ENCODE assay signal across 15 cellular contexts in genomic region chr5:132661231-132662003, GRCh38. TPM values are rescaled to one million over a fixed set of nuclear protein-coding genes. Genes with fewer than 3 reads are reported as not detected.
DNase-seq lines count a peak whose midpoint lies in the region; ATAC-seq, FAIRE-seq and TF ChIP-seq lines count a peak whose summit lies in the region.
"Had no signal": no experiment of that assay in that cellular context is flagged by ENCODE, and none has a peak within 500 bp of the region (broad histone marks: within the 10 kb centered on the region; RNA-seq: fewer than 3 reads in every experiment).

No MANE protein-coding gene starts in this region.

- POLR2A ChIA-PET in HepG2 (lab: Yijun Ruan, JAX) = interaction anchor here (1.1 kb wide), 1 partner anchor 9 kb away, joined by 3 read pairs; no protein-coding TSS in a partner anchor

- ATAC-seq in HepG2 = peak; percentile 74
- ATAC-seq in right lobe of liver = no peak
- ATAC-seq in stimulated activated naive CD8-positive, alpha-beta T cell treated with anti-CD3 and anti-CD28 coated beads, Interleukin-15, amount 100 ng/mL, for 72 hours = no peak
- no peak for ATAC-seq in GM19023 (IDR thresholded peaks at IDR 0.05; ENCODE audit: unreplicated experiment)
- no peak for ATAC-seq in sciatic nerve
- no peak for ATAC-seq in omental fat pad (ENCODE audit: low FRiP score)

- intact Hi-C loops in HepG2 (cut with micrococcal nuclease; ENCODE audit: unreplicated experiment) = no loop called here
- intact Hi-C loops in right lobe of liver (cut with DNase I) = no loop called here
- intact Hi-C loops in sciatic nerve (cut with DNase I) = no loop called here

- 7% methylated on average over 7 of the region's 12 CpGs for WGBS in HepG2 (ENCODE audit: low lambda C conversion rate)
- 100% methylated on average over 2 of the region's 12 CpGs for WGBS in right lobe of liver (ENCODE audit: insufficient coverage, low coverage, low lambda C conversion rate, missing lambda C conversion rate)

- H3K4me3 ChIP-seq in HepG2 (replicated peaks in 1 of 3; ENCODE audit: insufficient read depth in 1 of 3, low read depth in 2 of 3, low read length in 3 of 3) (peak overlapping the region; percentile 15 to 69 (median 25); a peak in 4 of 6 replicates), right lobe of liver (no peak overlapping the region), LNCaP clone FGC (ENCODE audit: low read depth, low read length) (no peak overlapping the region)

- H3K36me3 ChIP-seq in HepG2 (replicated peaks in 1 of 2; ENCODE audit: control insufficient read depth in 1 of 2, insufficient read depth in 2 of 2, low read length in 2 of 2) (no peaks in the 10 kb centered on the region), right lobe of liver (no peaks in the 10 kb centered on the region)
- H3K36me3 ChIP-seq: BE2C had no signal

- no peak for FAIRE-seq in HepG2 (lab: Jason Lieb, UNC)
- FAIRE-seq: colon, frontal cortex, RCC 7860 had no signal

- TF ChIP-seq CTCF in HepG2 (CRISPR knock-in tag; IDR thresholded peaks at IDR 0.05) (peak; percentile 66), right lobe of liver (IDR thresholded peaks at IDR 0.05) (no peak), LNCaP clone FGC (IDR thresholded peaks at IDR 0.05; ENCODE audit: control insufficient read depth, extremely low read depth, insufficient read depth) (peak; percentile 16; the same call in 1 of the 2 replicates), omental fat pad (IDR thresholded peaks at IDR 0.05) (no peak)

- H4K20me1 ChIP-seq in HepG2 (ENCODE audit: insufficient read depth, low read length) = no peaks in the 10 kb centered on the region

- CTCF ChIA-PET in HepG2 (lab: Yijun Ruan, JAX; ENCODE audit: low intra/inter-chr PET ratio, low total read pairs) = no interaction called here

- peak overlapping the region; percentile 61; the same call in 1 of the 2 replicates for H3K9ac ChIP-seq in HepG2 (ENCODE audit: insufficient read depth, low read depth, low read length)

- peak overlapping the region; percentile 80 for H2AFZ ChIP-seq in HepG2 (ENCODE audit: low read length)

- no peak for TF ChIP-seq EP300 in HepG2 (IDR thresholded peaks at IDR 0.05; ENCODE audit: low read depth in 2 of 2, low read length in 2 of 2)
- no peak for TF ChIP-seq EP300 in HepG2 (CRISPR knock-in tag; IDR thresholded peaks at IDR 0.05; ENCODE audit: borderline replicate concordance)

- H3K4me1 Mint-ChIP-seq in stimulated activated naive CD8-positive, alpha-beta T cell treated with anti-CD3 and anti-CD28 coated beads, Interleukin-15, amount 100 ng/mL, for 72 hours = peaks cover 82% of the 10 kb centered on the region

- peaks cover 29% of the 10 kb centered on the region for H3K27me3 Mint-ChIP-seq in stimulated activated naive CD8-positive, alpha-beta T cell treated with anti-CD3 and anti-CD28 coated beads, Interleukin-15, amount 100 ng/mL, for 72 hours

- H3K27ac ChIP-seq in HepG2 (ENCODE audit: extremely low read length, insufficient read depth, low read length) = no peak overlapping the region
- H3K27ac ChIP-seq in right lobe of liver = no peak overlapping the region

- peaks cover 79% of the 10 kb centered on the region for H3K4me1 ChIP-seq in HepG2 (ENCODE audit: insufficient read depth, low read length)
- H3K4me1 ChIP-seq in right lobe of liver = peaks cover 0 to 2% (median 0%) of the 10 kb centered on the region in 4 donors

- no peaks in the 10 kb centered on the region for H3K79me2 ChIP-seq in HepG2 (ENCODE audit: insufficient read depth, low read length)

- in situ Hi-C loops in HepG2 (cut with HindIII; ENCODE audit: extremely low pct_ligation_motif_present, low pct_unique_long_range_greater_than_20kb) = loop anchor here (25.0 kb wide), 1 partner anchor 274 kb away; no protein-coding TSS in a partner anchor

- peak overlapping the region; percentile 89 for H3K4me2 ChIP-seq in HepG2 (ENCODE audit: low read depth, low read length)

- H3K27me3 ChIP-seq in HepG2 (ENCODE audit: control insufficient read depth in 1 of 2, insufficient read depth in 2 of 2, low read length in 2 of 2) (peaks cover 1 to 5% of the 10 kb centered on the region in 2 experiments; a peak in 2 of 5 replicates), right lobe of liver (no peaks in the 10 kb centered on the region)
- H3K27me3 ChIP-seq: BE2C had no signal

- peak overlapping the region in 1 of 2 donors; percentile 27 for H3K4me3 Mint-ChIP-seq in stimulated activated naive CD8-positive, alpha-beta T cell treated with anti-CD3 and anti-CD28 coated beads, Interleukin-15, amount 100 ng/mL, for 72 hours
- H3K4me3 Mint-ChIP-seq: activated naive CD4-positive, alpha-beta T cell treated with anti-CD3 and anti-CD28 coated beads for 36 hours had no signal

- no peaks in the 10 kb centered on the region for H3K9me3 Mint-ChIP-seq in stimulated activated naive CD8-positive, alpha-beta T cell treated with anti-CD3 and anti-CD28 coated beads, Interleukin-15, amount 100 ng/mL, for 72 hours
- H3K9me3 Mint-ChIP-seq: activated naive CD4-positive, alpha-beta T cell treated with anti-CD3 and anti-CD28 coated beads for 36 hours had no signal

- DNase-seq in HepG2 (ENCODE audit: low spot score) = no peak
- no peak for DNase-seq in right lobe of liver
- no peak for DNase-seq in LNCaP clone FGC (ENCODE audit: low read depth)
- DNase-seq in dermis blood vessel endothelial cell = peak; percentile 14
- no peak for DNase-seq in stimulated activated naive CD8-positive, alpha-beta T cell treated with anti-CD3 and anti-CD28 coated beads, Interleukin-15, amount 100 ng/mL, for 72 hours
- DNase-seq in sciatic nerve (ENCODE audit: low spot score) = no peak
- DNase-seq in omental fat pad (ENCODE audit: low spot score) = no peak
- DNase-seq: activated naive CD4-positive, alpha-beta T cell treated with anti-CD3 and anti-CD28 coated beads for 36 hours; BE2C; kidney glomerular epithelial cell had no signal

- TF ChIP-seq POLR2A in HepG2 (IDR thresholded peaks at IDR 0.05; ENCODE audit: insufficient read depth in 1 of 2, low read depth in 2 of 2, low read length in 2 of 2) = no peak
- TF ChIP-seq POLR2A in right lobe of liver (IDR thresholded peaks at IDR 0.05) = no peak

- H3K9me3 ChIP-seq in HepG2 (ENCODE audit: low read length) (no peaks in the 10 kb centered on the region), right lobe of liver (no peaks in the 10 kb centered on the region)
- H3K9me3 ChIP-seq: BE2C had no signal

- peak overlapping the region; percentile 35 to 42 for H3K27ac Mint-ChIP-seq in stimulated activated naive CD8-positive, alpha-beta T cell treated with anti-CD3 and anti-CD28 coated beads, Interleukin-15, amount 100 ng/mL, for 72 hours
- H3K27ac Mint-ChIP-seq: activated naive CD4-positive, alpha-beta T cell treated with anti-CD3 and anti-CD28 coated beads for 36 hours had no signal

- TF ChIP-seq RAD21 in HepG2 (CRISPR knock-in tag; IDR thresholded peaks at IDR 0.05) = peak; percentile 11; the same call in 1 of the 2 replicates

- no TSS peak for BruUV-seq in HepG2 (replicated peaks; lab: Mats Ljungman, UMichigan)

RNA-seq across cellular contexts. Expression of gene IL13, which starts 3.4 kb away (rescaled TPM):
- total RNA-seq in HepG2 (2016; rRNA removed; fragmentation: Illumina TruSeq; extraction: Trizol) = not detected in 2 replicates
- total RNA-seq in HepG2 (2016; cell fraction: cytosol; rRNA removed; fragmentation: Illumina TruSeq; extraction: Trizol; ENCODE audit: low read depth) = not detected in 2 replicates
- not detected in 2 replicates for total RNA-seq in HepG2 (2016; cell fraction: insoluble cytoplasmic fraction; rRNA removed; fragmentation: Illumina TruSeq; extraction: Trizol)
- total RNA-seq in HepG2 (2016; cell fraction: membrane; rRNA removed; fragmentation: Illumina TruSeq; extraction: Trizol) = not detected in 2 replicates
- not detected in 2 replicates for total RNA-seq in HepG2 (2016; cell fraction: nucleus; rRNA removed; fragmentation: Illumina TruSeq; extraction: Trizol)
- polyA plus RNA-seq in HepG2 (2011; rRNA removed) = 0.05 TPM in 1 of 2 replicates, not detected in the other
- polyA plus RNA-seq in HepG2 (2011; cell fraction: cytosol; rRNA removed) = 0.06 TPM in 1 of 2 replicates, not detected in the other
- polyA plus RNA-seq in HepG2 (2011; cell fraction: nucleus; rRNA removed) = 0.09 and 0.14 TPM in 2 replicates
- polyA plus RNA-seq in HepG2 (2012) = not detected in 2 replicates
- not detected in 2 replicates for polyA plus RNA-seq in HepG2 (2016; cell fraction: cytosol; fragmentation: Illumina TruSeq; extraction: Trizol; ENCODE audit: low read depth)
- not detected in 2 replicates for polyA plus RNA-seq in HepG2 (2016; cell fraction: insoluble cytoplasmic fraction; fragmentation: Illumina TruSeq; extraction: Trizol; ENCODE audit: low read depth)
- polyA plus RNA-seq in HepG2 (2016; cell fraction: membrane; fragmentation: Illumina TruSeq; extraction: Trizol; ENCODE audit: low read depth) = not detected in 2 replicates
- polyA plus RNA-seq in HepG2 (2016; cell fraction: nucleus; fragmentation: Illumina TruSeq; extraction: Trizol; ENCODE audit: insufficient read depth, low read depth) = not detected in 2 replicates
- polyA minus RNA-seq in HepG2 (2011; rRNA and poly(A)+ RNA removed; ENCODE audit: low replicate concordance) = 1.0 TPM in 1 of 2 replicates, not detected in the other
- not detected in 2 replicates for polyA minus RNA-seq in HepG2 (2011; cell fraction: cytosol; rRNA and poly(A)+ RNA removed)
- polyA minus RNA-seq in HepG2 (2011; cell fraction: nucleus; rRNA and poly(A)+ RNA removed) = not detected in 2 replicates
- total RNA-seq in right lobe of liver = under 1 TPM in 1 of 6 experiments, not detected in 5; 0.26 TPM
- not detected in 2 replicates for total RNA-seq in dermis blood vessel endothelial cell
- not detected for total RNA-seq in sciatic nerve
- 1 to 10 TPM in 1 of 4 donors, under 1 TPM in 1, not detected in 2; 0.24 to 1.1 TPM for total RNA-seq in omental fat pad
- total RNA-seq: frontal cortex had no signal

RNA-seq across cellular contexts. Expression of gene IL4, which starts 12.4 kb away (rescaled TPM):
- not detected in 2 replicates for total RNA-seq in HepG2 (2016; rRNA removed; fragmentation: Illumina TruSeq; extraction: Trizol)
- not detected in 2 replicates for total RNA-seq in HepG2 (2016; cell fraction: cytosol; rRNA removed; fragmentation: Illumina TruSeq; extraction: Trizol; ENCODE audit: low read depth)
- total RNA-seq in HepG2 (2016; cell fraction: insoluble cytoplasmic fraction; rRNA removed; fragmentation: Illumina TruSeq; extraction: Trizol) = not detected in 2 replicates
- not detected in 2 replicates for total RNA-seq in HepG2 (2016; cell fraction: membrane; rRNA removed; fragmentation: Illumina TruSeq; extraction: Trizol)
- not detected in 2 replicates for total RNA-seq in HepG2 (2016; cell fraction: nucleus; rRNA removed; fragmentation: Illumina TruSeq; extraction: Trizol)
- not detected in 2 replicates for polyA plus RNA-seq in HepG2 (2011; rRNA removed)
- polyA plus RNA-seq in HepG2 (2011; cell fraction: cytosol; rRNA removed) = not detected in 2 replicates
- not detected in 2 replicates for polyA plus RNA-seq in HepG2 (2011; cell fraction: nucleus; rRNA removed)
- polyA plus RNA-seq in HepG2 (2012) = not detected in 2 replicates
- not detected in 2 replicates for polyA plus RNA-seq in HepG2 (2016; cell fraction: cytosol; fragmentation: Illumina TruSeq; extraction: Trizol; ENCODE audit: low read depth)
- polyA plus RNA-seq in HepG2 (2016; cell fraction: insoluble cytoplasmic fraction; fragmentation: Illumina TruSeq; extraction: Trizol; ENCODE audit: low read depth) = not detected in 2 replicates
- polyA plus RNA-seq in HepG2 (2016; cell fraction: membrane; fragmentation: Illumina TruSeq; extraction: Trizol; ENCODE audit: low read depth) = not detected in 2 replicates
- not detected in 2 replicates for polyA plus RNA-seq in HepG2 (2016; cell fraction: nucleus; fragmentation: Illumina TruSeq; extraction: Trizol; ENCODE audit: insufficient read depth, low read depth)
- not detected in 2 replicates for polyA minus RNA-seq in HepG2 (2011; rRNA and poly(A)+ RNA removed; ENCODE audit: low replicate concordance)
- polyA minus RNA-seq in HepG2 (2011; cell fraction: cytosol; rRNA and poly(A)+ RNA removed) = not detected in 2 replicates
- not detected in 2 replicates for polyA minus RNA-seq in HepG2 (2011; cell fraction: nucleus; rRNA and poly(A)+ RNA removed)
- total RNA-seq in right lobe of liver = not detected
- total RNA-seq in dermis blood vessel endothelial cell = not detected in 2 replicates
- total RNA-seq in sciatic nerve = not detected
- not detected for total RNA-seq in omental fat pad
- total RNA-seq: activated naive CD4-positive, alpha-beta T cell treated with anti-CD3 and anti-CD28 coated beads for 36 hours; frontal cortex had no signal
- polyA plus RNA-seq: neural cell had no signal

Comparison
In these comparisons a context has a peak if more than half of its experiments do, and no peak if none do; other contexts are left out.
1. H3K4me3 ChIP-seq: peak in HepG2 (3 of 3); none in right lobe of liver (0 of 3) and LNCaP clone FGC (single experiment).
2. CTCF ChIP-seq: peak in HepG2 (single experiment) and LNCaP clone FGC (single experiment); none in right lobe of liver (0 of 4) and omental fat pad (0 of 3).